ENCODE assay signal across 7 cellular contexts in the genomic region with DNA sequence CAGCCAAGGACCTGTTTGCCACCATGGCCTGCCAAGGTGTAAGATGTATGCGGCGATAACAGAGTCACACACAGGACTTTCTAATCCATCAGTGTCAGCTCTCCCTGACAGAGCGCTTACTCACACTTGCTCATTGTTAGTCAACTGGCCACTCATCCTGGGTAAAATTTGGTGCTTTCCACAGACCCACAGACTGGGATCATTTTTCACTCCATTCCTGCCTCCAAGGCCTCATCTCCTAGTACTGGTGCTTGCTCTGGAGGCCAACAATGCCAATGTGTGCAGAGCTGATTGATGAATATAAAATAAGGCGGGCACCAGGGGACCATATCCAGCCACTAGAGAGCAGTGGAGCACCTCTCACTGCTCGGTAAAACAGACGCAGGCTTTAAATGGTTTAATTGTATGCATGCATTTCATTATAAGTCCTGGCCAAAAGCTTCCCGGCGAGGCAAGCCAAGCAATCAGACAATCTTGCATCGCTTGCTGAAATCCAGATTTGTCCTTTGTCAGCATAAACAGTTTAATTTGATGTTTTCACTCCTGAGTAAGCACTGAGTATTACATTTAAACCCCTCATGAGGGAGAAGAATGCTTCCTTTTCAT. TPM values are rescaled to one million over a fixed set of nuclear protein-coding genes. Genes with fewer than 3 reads are reported as not detected.
A peak's percentile ranks its signal among the peaks of the same experiment; 100 is the strongest.
DNase-seq lines count a peak whose midpoint lies in the region; ATAC-seq and TF ChIP-seq lines count a peak whose summit lies in the region.

No MANE protein-coding gene starts in this region.

- no peak overlapping the region for H3K4me3 ChIP-seq in astrocyte of the spinal cord (ENCODE audit: low read depth, low read length)
- H3K4me3 ChIP-seq in mesendoderm (ENCODE audit: low read length) = no peak overlapping the region

- no peak overlapping the region for H2BK5ac ChIP-seq in mesendoderm (ENCODE audit: low read length)

- peaks cover 13% of the 10 kb centered on the region for H3K4me1 ChIP-seq in mesendoderm (ENCODE audit: control insufficient read depth, low read depth, low read length)

- H3K27me3 ChIP-seq in mesendoderm (ENCODE audit: insufficient read depth, low read length, poor library complexity) = no peaks in the 10 kb centered on the region

- no peak overlapping the region for H3K4ac ChIP-seq in mesendoderm (ENCODE audit: low read depth, low read length)

- peak overlapping the region; percentile 25 for H3K56ac ChIP-seq in mesendoderm (ENCODE audit: low read length)

- peaks cover 50% of the 10 kb centered on the region for H3K79me2 ChIP-seq in mesendoderm (ENCODE audit: control insufficient read depth, insufficient read depth, low read length)

- H3K23ac ChIP-seq in mesendoderm (ENCODE audit: low read length) = no peak overlapping the region

- in situ Hi-C loops in astrocyte of the spinal cord (cut with HindIII; ENCODE audit: low sequenced_read_pairs) = no loop called here

- H3K18ac ChIP-seq in mesendoderm (ENCODE audit: low read length) = no peak overlapping the region

- DNase-seq in GM03348 (ENCODE audit: low spot score) = peak; percentile 77
- DNase-seq in NCI-H1436 (lab: John Stamatoyannopoulos, UW) = peak; percentile 66
- peak; percentile 85 for DNase-seq in astrocyte of the spinal cord (ENCODE audit: low read depth, low spot score)
- peak; percentile 78 for DNase-seq in mesendoderm

- no peak overlapping the region for H3K4me2 ChIP-seq in mesendoderm (ENCODE audit: low read length)

- H3K27ac ChIP-seq in mesendoderm (ENCODE audit: low read depth, low read length) = no peak overlapping the region

- H3K9ac ChIP-seq in mesendoderm (ENCODE audit: low read length) = peak overlapping the region; percentile 26

- H2BK120ac ChIP-seq in mesendoderm (ENCODE audit: low read depth, low read length) = no peak overlapping the region

- no peak for ATAC-seq in GM21825 (IDR thresholded peaks at IDR 0.05; ENCODE audit: unreplicated experiment)
- no peak for ATAC-seq in GM21360 (IDR thresholded peaks at IDR 0.05; ENCODE audit: unreplicated experiment)
- no peak for ATAC-seq in HG03439 (IDR thresholded peaks at IDR 0.05; ENCODE audit: unreplicated experiment)

- H3K36me3 ChIP-seq in mesendoderm (ENCODE audit: control insufficient read depth, insufficient read depth, low read length) = no peaks in the 10 kb centered on the region

- H2AK5ac ChIP-seq in mesendoderm (ENCODE audit: low read length) = no peak overlapping the region

- no CpG with 5 or more reads among the region's 9 CpGs for WGBS in mesendoderm (ENCODE audit: extremely low coverage, insufficient coverage, low lambda C conversion rate)

- no peak overlapping the region for H4K5ac ChIP-seq in mesendoderm (ENCODE audit: low read length)

- H2BK15ac ChIP-seq in mesendoderm (replicated peaks; ENCODE audit: low read depth) = no peak overlapping the region

- peak; percentile 65 for TF ChIP-seq CTCF in astrocyte of the spinal cord (IDR thresholded peaks at IDR 0.05; ENCODE audit: low read depth, low read length)

- H4K8ac ChIP-seq in mesendoderm (ENCODE audit: low read depth, low read length) = no peak overlapping the region

- H3K79me1 ChIP-seq in mesendoderm (ENCODE audit: low read length) = peaks cover 35% of the 10 kb centered on the region

RNA-seq across cellular contexts. Expression of a gene that starts 22.3 kb away (rescaled TPM):
- 270 TPM for polyA plus RNA-seq in mesendoderm (2013, experiment 1 of 2)
- polyA plus RNA-seq in mesendoderm (2013, experiment 2 of 2) = 271 TPM

RNA-seq across cellular contexts. Expression of a gene that starts 57.3 kb away (rescaled TPM):
- polyA plus RNA-seq in mesendoderm (2013, experiment 1 of 2) = 0.10 TPM
- polyA plus RNA-seq in mesendoderm (2013, experiment 2 of 2) = 0.32 TPM
